ENCODE assay signal across 2 cellular contexts in the genomic region with DNA sequence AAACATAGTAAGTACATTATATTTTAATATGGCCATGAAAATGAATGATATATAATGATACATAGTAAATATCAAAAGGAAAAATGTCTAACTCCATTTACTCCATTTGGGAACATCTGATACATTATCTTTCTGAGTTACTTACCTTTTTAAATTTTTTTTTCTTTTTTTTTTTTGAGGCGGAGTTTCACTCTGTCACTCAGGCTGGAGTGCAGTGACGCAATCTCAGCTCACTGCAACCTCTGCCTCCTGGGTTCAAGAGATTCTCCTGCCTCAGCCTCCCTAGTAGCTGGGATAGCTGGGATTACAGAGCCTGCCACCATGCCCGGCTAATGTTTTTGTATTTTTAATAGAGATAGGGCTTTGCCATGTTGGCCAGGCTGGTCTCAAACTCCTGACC.
A peak's percentile ranks its signal among the peaks of the same experiment; 100 is the strongest.
TF ChIP-seq lines count a peak whose summit lies in the region.

No MANE protein-coding gene starts in this region.

TF ChIP-seq in HEK293T, 16 proteins besides CTCF, POLR2A, EP300 and RAD21:
- TF ChIP-seq PKNOX1 (IDR thresholded peaks at IDR 0.05): peak; percentile 58; the same call in 1 of the 2 replicates
- 0 out of 2 replicates have a peak, but pooled peaks have one; percentile 34 for TF ChIP-seq ZNF384 (IDR thresholded peaks at IDR 0.05)

TF ChIP-seq in GM12878, 131 proteins besides CTCF, POLR2A, EP300 and RAD21:
- TF ChIP-seq PKNOX1 (IDR thresholded peaks at IDR 0.05): peak; percentile 64
